Comparison of ENCODE assay signal across 23 cellular contexts in the genomic region with DNA sequence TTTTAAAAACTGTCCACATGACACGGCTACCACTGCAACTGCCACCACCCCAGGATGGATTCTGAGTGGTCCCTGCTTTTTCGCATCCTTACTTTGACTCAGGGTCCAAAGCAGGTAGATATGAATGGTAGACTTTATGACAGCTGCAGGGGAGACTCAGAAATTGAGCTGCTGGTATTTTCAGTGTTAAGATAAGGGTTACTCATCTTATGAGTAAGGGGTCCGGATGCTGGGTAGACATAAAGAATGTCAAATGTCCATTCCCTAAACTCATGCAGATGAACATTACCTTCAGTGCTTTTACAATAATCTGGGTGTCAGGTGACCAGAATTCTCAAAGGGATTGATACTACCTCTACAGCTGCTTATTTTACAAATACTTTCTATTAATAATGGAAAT. TPM values are rescaled to one million over a fixed set of nuclear protein-coding genes. Genes with fewer than 3 reads are reported as not detected.
DNase-seq lines count a peak whose midpoint lies in the region; ATAC-seq and TF ChIP-seq lines count a peak whose summit lies in the region.
"Had no signal": no experiment of that assay in that cellular context is flagged by ENCODE, and none has a peak within 500 bp of the region (broad histone marks: within the 10 kb centered on the region; RNA-seq: fewer than 3 reads in every experiment).

No MANE protein-coding gene starts in this region.

- WGBS in thyroid gland, 2 donors, result 93 to 97% methylated on average over 3 of the region's 3 CpGs

- H3K27me3 ChIP-seq in RWPE2 (ENCODE audit: insufficient read depth, poor library complexity, severe bottlenecking) (no peaks in the 10 kb centered on the region), thyroid gland (no peaks in the 10 kb centered on the region)
- H3K27me3 ChIP-seq: BLaER1 treated with 17β-estradiol and CSF1 and Interleukin-3, amounts not matched to agents 10 nM and 100 nM had no signal

- H3K4me3 ChIP-seq in RWPE2 (ENCODE audit: severe bottlenecking), result no peak overlapping the region
- no peak overlapping the region for H3K4me3 ChIP-seq in thyroid gland (replicated peaks in 1 of 3)
- H3K4me3 ChIP-seq: BLaER1 treated with 17β-estradiol and CSF1 and Interleukin-3, amounts not matched to agents 10 nM and 100 nM; K562; SK-N-MC had no signal

- ATAC-seq in RWPE2 (ENCODE audit: low read depth), result peak; percentile 81
- no peak for ATAC-seq in HG03095 (IDR thresholded peaks at IDR 0.05; ENCODE audit: unreplicated experiment)
- ATAC-seq: K562, Panc1 had no signal

- H3K9me3 ChIP-seq in RWPE2 (ENCODE audit: severe bottlenecking) (no peaks in the 10 kb centered on the region), thyroid gland (no peaks in the 10 kb centered on the region)
- H3K9me3 ChIP-seq: BLaER1 treated with 17β-estradiol and CSF1 and Interleukin-3, amounts not matched to agents 10 nM and 100 nM had no signal

- peaks cover 4% of the 10 kb centered on the region for H3K4me1 ChIP-seq in RWPE2 (ENCODE audit: insufficient read depth, poor library complexity, severe bottlenecking)
- H3K4me1 ChIP-seq in thyroid gland, result no peaks in the 10 kb centered on the region

- intact Hi-C loops in thyroid gland (cut with DNase I), result no loop called here

- TF ChIP-seq POLR2A in thyroid gland (IDR thresholded peaks at IDR 0.05), result no peak

- H3K36me3 ChIP-seq in RWPE2 (ENCODE audit: low read depth) (no peaks in the 10 kb centered on the region), thyroid gland (no peaks in the 10 kb centered on the region)
- H3K36me3 ChIP-seq: BLaER1 treated with 17β-estradiol and CSF1 and Interleukin-3, amounts not matched to agents 10 nM and 100 nM had no signal

- H3K27ac ChIP-seq in RWPE2 (ENCODE audit: poor library complexity, severe bottlenecking), result peak overlapping the region; percentile 68
- no peak overlapping the region for H3K27ac ChIP-seq in thyroid gland
- H3K27ac ChIP-seq: BLaER1 treated with 17β-estradiol and CSF1 and Interleukin-3, amounts not matched to agents 10 nM and 100 nM; HL-60; SK-N-MC had no signal

- peak; percentile 50 for DNase-seq in Daoy (ENCODE audit: low read depth)
- peak; percentile 26 for DNase-seq in LHCN-M2 (ENCODE audit: low read depth)
- DNase-seq in RWPE2 (ENCODE audit: low spot score), result no peak
- DNase-seq in glomerular visceral epithelial cell (ENCODE audit: extremely low spot score), result peak; percentile 4
- no peak for DNase-seq in thyroid gland
- no peak for DNase-seq in NCI-H2029 (lab: John Stamatoyannopoulos, UW)
- DNase-seq in mucosa of gallbladder (ENCODE audit: low spot score), result no peak
- DNase-seq: CD4-positive, alpha-beta T cell; COR-L47; DMS53; GF-D8; HCEC 1CT; Kasumi-1; MM.1S; NCI-H2029 treated with DMSO at 0.1 percent for 48 hours; NCI-H446 treated with DMSO at 0.1 percent for 48 hours; SIG-M5 had no signal

- TF ChIP-seq CTCF in RWPE2 (IDR thresholded peaks at IDR 0.05; ENCODE audit: poor library complexity, severe bottlenecking), result no peak
- no peak for TF ChIP-seq CTCF in thyroid gland (IDR thresholded peaks at IDR 0.05)

RNA-seq across cellular contexts. Expression of a gene that starts 25.9 kb away (rescaled TPM):
- total RNA-seq in Daoy (2014; rRNA removed; shearing (Covaris generic)), result 38.7 and 52.3 TPM in 2 replicates
- total RNA-seq in LHCN-M2 (2014; rRNA removed), result 35.1 and 50.9 TPM in 2 replicates
- polyA plus RNA-seq in LHCN-M2 (2012), result 11.1 TPM
- 100 to 1,000 TPM in 2 of 4 donors, 10 to 100 TPM in 2; 73.0 to 216 (median 106) TPM for total RNA-seq in thyroid gland
- total RNA-seq in mucosa of gallbladder, result 94.4 TPM

Comparison
In these comparisons a context has a peak if more than half of its experiments do, and no peak if none do; other contexts are left out.
1. DNase-seq: peak in Daoy (single experiment), LHCN-M2 (single experiment) and glomerular visceral epithelial cell (single experiment); none in RWPE2 (single experiment), thyroid gland (0 of 2), NCI-H2029 (single experiment) and mucosa of gallbladder (single experiment).